In genomic region chr5:111733571-111733970, GRCh38 we compare ENCODE assay signal across 2 cellular contexts.
TF ChIP-seq lines count a peak whose summit lies in the region.

No MANE protein-coding gene starts in this region.

TF ChIP-seq in IMR-90, 13 proteins besides CTCF, POLR2A, EP300 and RAD21 (continued from another document):
- TF ChIP-seq RCOR1 (IDR thresholded peaks at IDR 0.05; ENCODE audit: insufficient replicate concordance, low read length), result no peak

TF ChIP-seq in SK-N-SH treated with all-trans-retinoic acid at 6 μM for 48 hours, 23 proteins besides CTCF, POLR2A, EP300 and RAD21:
- no peak for TF ChIP-seq CSRNP3 (CRISPR knock-in tag; IDR thresholded peaks at IDR 0.05)
- no peak for TF ChIP-seq ARNTL (CRISPR knock-in tag; IDR thresholded peaks at IDR 0.05; ENCODE audit: borderline replicate concordance, low read depth)
- TF ChIP-seq POU6F1 (CRISPR knock-in tag; IDR thresholded peaks at IDR 0.05; ENCODE audit: borderline replicate concordance, low read depth), result no peak
- no peak for TF ChIP-seq CREB5 (CRISPR knock-in tag; IDR thresholded peaks at IDR 0.05; ENCODE audit: low read depth)
- no peak for TF ChIP-seq GLIS3 (CRISPR knock-in tag; IDR thresholded peaks at IDR 0.05)
- TF ChIP-seq TSHZ2 (CRISPR knock-in tag; IDR thresholded peaks at IDR 0.05), result no peak
TF ChIP-seq in SK-N-SH treated with all-trans-retinoic acid at 6 μM for 48 hours: peak in this region for 0.
